In genomic region chr11:103582351-103582909, GRCh38 we compare ENCODE assay signal across 16 cellular contexts.
A peak's percentile ranks its signal among the peaks of the same experiment; 100 is the strongest.
DNase-seq lines count a peak whose midpoint lies in the region; ATAC-seq and TF ChIP-seq lines count a peak whose summit lies in the region.
"Had no signal": no experiment of that assay in that cellular context is flagged by ENCODE, and none has a peak within 500 bp of the region (broad histone marks: within the 10 kb centered on the region; RNA-seq: fewer than 3 reads in every experiment).

No MANE protein-coding gene starts in this region.

- DNase-seq in AG20443 (ENCODE audit: low spot score), result peak; percentile 13
- DNase-seq in HCEC 1CT, result peak; percentile 24
- DNase-seq in adipocyte (ENCODE audit: low read depth), result peak; percentile 25
- peak; percentile 13 for DNase-seq in fibroblast of pulmonary artery (ENCODE audit: low read depth)
- no peak for DNase-seq in right atrium auricular region (ENCODE audit: low spot score)
- no peak for DNase-seq in NCI-H2107 treated with DMSO at 0.1 percent for 48 hours (lab: John Stamatoyannopoulos, UW; ENCODE audit: unreplicated experiment)
- no peak for DNase-seq in substantia nigra (lab: John Stamatoyannopoulos, UW)
- DNase-seq: ACHN; CD8-positive, alpha-beta T cell; H7; Karpas-422; MV-4-11; NCI-H1436 treated with DMSO at 0.1 percent for 48 hours; NCI-H510A treated with DMSO at 0.1 percent for 48 hours; NK-92 treated with Interleukin-12 subunit alpha and Interleukin-12 subunit beta, amount 100 ng/mL, for 24 hours had no signal

- no peak overlapping the region for H3K9ac ChIP-seq in adipocyte (ENCODE audit: low read length)

- no peak for TF ChIP-seq CTCF in fibroblast of pulmonary artery (IDR thresholded peaks at IDR 0.05; ENCODE audit: low read length, missing control alignments)
- TF ChIP-seq CTCF in right atrium auricular region (IDR thresholded peaks at IDR 0.05), result no peak

- H3K4me3 ChIP-seq in adipocyte (ENCODE audit: low read length), result no peak overlapping the region
- no peak overlapping the region for H3K4me3 ChIP-seq in fibroblast of pulmonary artery (replicated peaks; ENCODE audit: low read depth, low read length)
- no peak overlapping the region for H3K4me3 ChIP-seq in right atrium auricular region

- no peaks in the 10 kb centered on the region for H3K27me3 ChIP-seq in adipocyte (replicated peaks; ENCODE audit: control insufficient read depth, insufficient read depth, low read length)
- no peaks in the 10 kb centered on the region for H3K27me3 ChIP-seq in right atrium auricular region

- H3K36me3 ChIP-seq in adipocyte (ENCODE audit: control insufficient read depth, insufficient read depth, low read length, severe bottlenecking), result no peaks in the 10 kb centered on the region
- H3K36me3 ChIP-seq in right atrium auricular region, result no peaks in the 10 kb centered on the region

- ATAC-seq in HG02885 (IDR thresholded peaks at IDR 0.05; ENCODE audit: poor library complexity, unreplicated experiment), result no peak
- ATAC-seq: CD8-positive, alpha-beta T cell had no signal

- H3K4me1 ChIP-seq in adipocyte (ENCODE audit: control insufficient read depth, insufficient read depth, low read length) (peaks cover 3% of the 10 kb centered on the region), right atrium auricular region (no peaks in the 10 kb centered on the region)

- H3K9me3 ChIP-seq in adipocyte (ENCODE audit: control insufficient read depth, low read length) (no peaks in the 10 kb centered on the region), right atrium auricular region (no peaks in the 10 kb centered on the region)

- H3K27ac ChIP-seq in right atrium auricular region, result no peak overlapping the region
- no peak overlapping the region for H3K27ac ChIP-seq in substantia nigra (ENCODE audit: low read depth, low read length, poor library complexity, severe bottlenecking)

Comparison
In these comparisons a context has a peak if more than half of its experiments do, and no peak if none do; other contexts are left out.
1. DNase-seq: peak in AG20443 (single experiment), HCEC 1CT (single experiment), adipocyte (single experiment) and fibroblast of pulmonary artery (single experiment); none in right atrium auricular region (single experiment), NCI-H2107 treated with DMSO at 0.1 percent for 48 hours (single experiment) and substantia nigra (0 of 49).